Comparison of ENCODE assay signal across 28 cellular contexts in genomic region chr13:68481130-68481529, GRCh38.
"Had no signal": no experiment of that assay in that cellular context is flagged by ENCODE, and none has a peak within 500 bp of the region (broad histone marks: within the 10 kb centered on the region; RNA-seq: fewer than 3 reads in every experiment).

No MANE protein-coding gene starts in this region.

- H3K27me3 ChIP-seq: breast epithelium had no signal

- H3K36me3 ChIP-seq: breast epithelium had no signal

- H3K27ac ChIP-seq: breast epithelium, RWPE1, VCaP had no signal

- H3K9me3 ChIP-seq: breast epithelium had no signal

- ATAC-seq: activated CD4-positive, alpha-beta T cell treated with anti-CD3 and anti-CD28 coated beads for 36 hours; activated CD8-positive, alpha-beta T cell treated with anti-CD3 and anti-CD28 coated beads for 36 hours; activated T-cell treated with anti-CD3 and anti-CD28 coated beads, Interleukin-2, amount 50 U/mL, for 72 hours; Panc1; T-cell had no signal

- H3K4me3 Mint-ChIP-seq: activated CD4-positive, alpha-beta T cell treated with anti-CD3 and anti-CD28 coated beads for 36 hours; activated CD8-positive, alpha-beta T cell treated with anti-CD3 and anti-CD28 coated beads for 36 hours; activated naive CD4-positive, alpha-beta T cell treated with anti-CD3 and anti-CD28 coated beads, Interleukin-2, amount 10 ng/mL, durations not matched to agents 7 days and 5 days; activated naive CD8-positive, alpha-beta T cell treated with anti-CD3 and anti-CD28 coated beads for 36 hours; activated T-cell treated with anti-CD3 and anti-CD28 coated beads, Interleukin-2, amount 50 U/mL, for 72 hours; central memory CD8-positive, alpha-beta T cell; IgD-negative memory B cell; T-cell had no signal

- H3K4me1 Mint-ChIP-seq: activated CD4-positive, alpha-beta T cell treated with anti-CD3 and anti-CD28 coated beads for 36 hours; activated naive CD4-positive, alpha-beta T cell treated with anti-CD3 and anti-CD28 coated beads, Interleukin-2, amount 10 ng/mL, durations not matched to agents 7 days and 5 days; activated naive CD8-positive, alpha-beta T cell treated with anti-CD3 and anti-CD28 coated beads for 36 hours; central memory CD8-positive, alpha-beta T cell; IgD-negative memory B cell; T-cell had no signal

- H3K9me3 Mint-ChIP-seq: IgD-negative memory B cell had no signal

- H3K27ac Mint-ChIP-seq: activated CD4-positive, alpha-beta T cell treated with anti-CD3 and anti-CD28 coated beads for 36 hours; activated CD8-positive, alpha-beta T cell treated with anti-CD3 and anti-CD28 coated beads for 36 hours; activated naive CD4-positive, alpha-beta T cell treated with anti-CD3 and anti-CD28 coated beads, Interleukin-2, amount 10 ng/mL, durations not matched to agents 7 days and 5 days; activated naive CD8-positive, alpha-beta T cell treated with anti-CD3 and anti-CD28 coated beads for 36 hours; activated T-cell treated with anti-CD3 and anti-CD28 coated beads, Interleukin-2, amount 50 U/mL, for 72 hours; activated T-helper 2 cell treated with anti-CD3 and anti-CD28 coated beads, Interferon-gamma antibody, Interleukin-2, Interleukin-4, amounts not matched to agents 10 μg/mL and 5 μg/mL and 100 μg/mL, durations not matched to agents 14 hours and 24 hours and 36 hours; IgD-negative memory B cell; T-cell had no signal

- H3K4me3 ChIP-seq: breast epithelium had no signal

- H3K27me3 Mint-ChIP-seq: activated CD4-positive, alpha-beta T cell treated with anti-CD3 and anti-CD28 coated beads for 36 hours; activated CD8-positive, alpha-beta T cell treated with anti-CD3 and anti-CD28 coated beads for 36 hours; activated naive CD4-positive, alpha-beta T cell treated with anti-CD3 and anti-CD28 coated beads, Interleukin-2, amount 10 ng/mL, durations not matched to agents 7 days and 5 days; activated naive CD8-positive, alpha-beta T cell treated with anti-CD3 and anti-CD28 coated beads for 36 hours; central memory CD8-positive, alpha-beta T cell; IgD-negative memory B cell; T-cell had no signal

- H3K36me3 Mint-ChIP-seq: activated naive CD4-positive, alpha-beta T cell treated with anti-CD3 and anti-CD28 coated beads, Interleukin-2, amount 10 ng/mL, durations not matched to agents 7 days and 5 days; activated naive CD8-positive, alpha-beta T cell treated with anti-CD3 and anti-CD28 coated beads for 36 hours; IgD-negative memory B cell; T-cell had no signal

- H3K4me1 ChIP-seq: breast epithelium had no signal

- DNase-seq: activated CD4-positive, alpha-beta T cell treated with anti-CD3 and anti-CD28 coated beads for 36 hours; activated CD8-positive, alpha-beta memory T cell treated with anti-CD3 and anti-CD28 coated beads, Interleukin-2, amount 50 U/mL, for 4 hours; activated CD8-positive, alpha-beta T cell treated with anti-CD3 and anti-CD28 coated beads for 36 hours; activated gamma-delta T cell treated with Interleukin-2 at 50 U/mL for 16 hours; activated naive CD4-positive, alpha-beta T cell treated with anti-CD3 and anti-CD28 coated beads, Interleukin-2, amount 10 ng/mL, durations not matched to agents 7 days and 5 days; activated naive CD8-positive, alpha-beta T cell treated with anti-CD3 and anti-CD28 coated beads for 36 hours; activated T-cell treated with anti-CD3 and anti-CD28 coated beads, Interleukin-2, amount 50 U/mL, for 72 hours; anterior cingulate cortex; KG1; NCI-H1092; NCI-H1417; NCI-H2029; NCI-H2107; NCI-H2171 treated with DMSO at 0.1 percent for 48 hours; NCI-H226; NCI-H526; NCI-H774; SHP77 treated with DMSO at 0.1 percent for 48 hours; T-cell; T-helper 2 cell; T1000 had no signal
